Comparison of ENCODE assay signal across 1 cellular context in genomic region chr22:50184004-50184461, GRCh38.
TF ChIP-seq lines count a peak whose summit lies in the region.

No MANE protein-coding gene starts in this region.

TF ChIP-seq in HCT116, 20 proteins besides CTCF, POLR2A, EP300 and RAD21:
- no peak for TF ChIP-seq EZH2phosphoT487 (IDR thresholded peaks at IDR 0.05; ENCODE audit: borderline replicate concordance)
